25 cellular contexts compared by ENCODE assay signal in genomic region chrX:111090458-111090857, GRCh38.
"Had no signal": no experiment of that assay in that cellular context is flagged by ENCODE, and none has a peak within 500 bp of the region (broad histone marks: within the 10 kb centered on the region; RNA-seq: fewer than 3 reads in every experiment).

No MANE protein-coding gene starts in this region.

- H3K4me1 ChIP-seq: gastrocnemius medialis, right atrium auricular region, tibial nerve had no signal

- H3K36me3 ChIP-seq: gastrocnemius medialis, right atrium auricular region, tibial nerve had no signal

- H3K27me3 ChIP-seq: right atrium auricular region had no signal

- H3K4me3 Mint-ChIP-seq: activated naive CD8-positive, alpha-beta T cell; mesothelial cell of epicardium; naive B cell; nephron progenitor cell had no signal

- DNase-seq: activated CD4-positive, alpha-beta T cell treated with anti-CD3 and anti-CD28 coated beads for 48 hours; activated CD4-positive, alpha-beta T cell treated with anti-CD3 and anti-CD28 coated beads, Interleukin-2, amount 50 U/mL, for 48 hours; activated CD8-positive, alpha-beta memory T cell treated with anti-CD3 and anti-CD28 coated beads for 24 hours; activated effector memory CD4-positive, alpha-beta T cell treated with Interleukin-2 at 50 U/mL for 16 hours; activated naive CD4-positive, alpha-beta T cell treated with Interleukin-2 at 50 U/mL for 16 hours; anterior cingulate cortex; dorsolateral prefrontal cortex; effector memory CD4-positive, alpha-beta T cell; erythroblast; gastrocnemius medialis; hippocampal formation; kidney; left colon; naive B cell; nephron progenitor cell; occipital lobe; stimulated activated naive CD4-positive, alpha-beta T cell; T-helper 9 cell had no signal

- H3K27ac Mint-ChIP-seq: activated naive CD8-positive, alpha-beta T cell; mesothelial cell of epicardium; naive B cell; nephron progenitor cell had no signal

- H3K9me3 Mint-ChIP-seq: mesothelial cell of epicardium, nephron progenitor cell had no signal

- H3K27ac ChIP-seq: coronary artery, dorsolateral prefrontal cortex, gastrocnemius medialis, right atrium auricular region, tibial nerve, VCaP had no signal

- H3K9me3 ChIP-seq: gastrocnemius medialis, right atrium auricular region, tibial nerve had no signal

- H3K36me3 Mint-ChIP-seq: activated naive CD8-positive, alpha-beta T cell; mesothelial cell of epicardium; naive B cell had no signal

- H3K4me2 ChIP-seq: smooth muscle cell had no signal

- H3K4me3 ChIP-seq: coronary artery, dorsolateral prefrontal cortex, gastrocnemius medialis, right atrium auricular region, smooth muscle cell, tibial nerve had no signal
